1 cellular context compared by ENCODE assay signal in genomic region chr20:47668313-47669156, GRCh38.
TF ChIP-seq lines count a peak whose summit lies in the region.

No MANE protein-coding gene starts in this region.

TF ChIP-seq in GM12878, 131 proteins besides CTCF, POLR2A, EP300 and RAD21 (continued from another document):
- no peak for TF ChIP-seq PKNOX1 (IDR thresholded peaks at IDR 0.05)
TF ChIP-seq in GM12878: peak in this region for 1.
